Comparison of ENCODE assay signal across 10 cellular contexts in genomic region chr16:23362460-23363317, GRCh38.
DNase-seq lines count a peak whose midpoint lies in the region; ATAC-seq and TF ChIP-seq lines count a peak whose summit lies in the region.
"Had no signal": no experiment of that assay in that cellular context is flagged by ENCODE, and none has a peak within 500 bp of the region (broad histone marks: within the 10 kb centered on the region; RNA-seq: fewer than 3 reads in every experiment).

No MANE protein-coding gene starts in this region.

- H3K27ac Mint-ChIP-seq in HFFc6, result no peak overlapping the region
- H3K27ac Mint-ChIP-seq: CD8-positive, alpha-beta memory T cell had no signal

- H3K27ac ChIP-seq in psoas muscle, result no peak overlapping the region
- H3K27ac ChIP-seq: neutrophil had no signal

- no peaks in the 10 kb centered on the region for H3K4me1 Mint-ChIP-seq in HFFc6 (ENCODE audit: low read depth)

- WGBS in psoas muscle, 3 donors, result 58 to 62% (median 60%) methylated on average over 11 of the region's 11 CpGs

- H3K36me3 ChIP-seq in psoas muscle (ENCODE audit: insufficient read depth in 1 of 2, low read depth in 1 of 2), result no peaks in the 10 kb centered on the region
- H3K36me3 ChIP-seq: neutrophil had no signal

- H3K9me3 Mint-ChIP-seq in HFFc6, result no peaks in the 10 kb centered on the region
- H3K9me3 Mint-ChIP-seq: CD8-positive, alpha-beta memory T cell had no signal

- H3K9me3 ChIP-seq in psoas muscle, result no peaks in the 10 kb centered on the region
- H3K9me3 ChIP-seq: neutrophil had no signal

- no peak overlapping the region for H3K4me3 Mint-ChIP-seq in HFFc6
- H3K4me3 Mint-ChIP-seq: CD8-positive, alpha-beta memory T cell had no signal

- H3K4me1 ChIP-seq in psoas muscle, result peaks cover 8% of the 10 kb centered on the region

- H3K27me3 Mint-ChIP-seq in HFFc6 (ENCODE audit: insufficient read depth), result peaks cover 10% of the 10 kb centered on the region

- H3K4me3 ChIP-seq in psoas muscle, result no peak overlapping the region

- TF ChIP-seq CTCF in psoas muscle (IDR thresholded peaks at IDR 0.05) (no peak), HFFc6 (IDR thresholded peaks at IDR 0.05) (no peak)

- H3K27me3 ChIP-seq in psoas muscle (ENCODE audit: insufficient read depth in 3 of 3, low read length in 2 of 3), result no peaks in the 10 kb centered on the region

- peak in 3 of 4 donors; percentile 32 to 47 (median 44) for ATAC-seq in psoas muscle

- intact Hi-C loops in psoas muscle (cut with DNase I), result no loop called here

- DNase-seq in DMS79 (lab: John Stamatoyannopoulos, UW), result peak; percentile 40
- DNase-seq in NCI-H510A treated with DMSO at 0.1 percent for 48 hours (lab: John Stamatoyannopoulos, UW), result peak; percentile 87
- DNase-seq in glomerular endothelial cell (ENCODE audit: extremely low read depth, low read depth, low spot score), result peak; percentile 7
- DNase-seq in psoas muscle, result no peak
- DNase-seq in T-helper 9 cell, result no peak
- no peak for DNase-seq in HFFc6
- DNase-seq in NOMO-1 treated with dmso at 0.1 percent for 144 hours (lab: John Stamatoyannopoulos, UW; ENCODE audit: unreplicated experiment), result no peak
- no peak for DNase-seq in activated CD4-positive, CD25-positive, alpha-beta regulatory T cell (lab: John Stamatoyannopoulos, UW)
- DNase-seq: CD8-positive, alpha-beta memory T cell had no signal

- H3K36me3 Mint-ChIP-seq in HFFc6 (ENCODE audit: low read depth), result no peaks in the 10 kb centered on the region
- H3K36me3 Mint-ChIP-seq: CD8-positive, alpha-beta memory T cell had no signal

Comparison
In these comparisons a context has a peak if more than half of its experiments do, and no peak if none do; other contexts are left out.
1. DNase-seq: peak in DMS79 (single experiment), NCI-H510A treated with DMSO at 0.1 percent for 48 hours (single experiment) and glomerular endothelial cell (single experiment); none in psoas muscle (0 of 2), T-helper 9 cell (single experiment), HFFc6 (single experiment), NOMO-1 treated with dmso at 0.1 percent for 144 hours (single experiment) and activated CD4-positive, CD25-positive, alpha-beta regulatory T cell (0 of 4).